In genomic region chr2:62784341-62784740, GRCh38 we compare ENCODE assay signal across 34 cellular contexts.
"Had no signal": no experiment of that assay in that cellular context is flagged by ENCODE, and none has a peak within 500 bp of the region (broad histone marks: within the 10 kb centered on the region; RNA-seq: fewer than 3 reads in every experiment).

No MANE protein-coding gene starts in this region.

- H3K4me1 ChIP-seq: ascending aorta had no signal

- FAIRE-seq: astrocyte, bronchial epithelial cell had no signal

- ATAC-seq: activated naive CD4-positive, alpha-beta T cell treated with anti-CD3 and anti-CD28 coated beads, Interleukin-2, amount 50 U/mL, for 72 hours; activated naive CD8-positive, alpha-beta T cell treated with anti-CD3 and anti-CD28 coated beads, Interleukin-2, amount 50 U/mL, for 24 hours; activated T-cell treated with anti-CD3 and anti-CD28 coated beads, Interleukin-2, amount 50 U/mL, for 4 hours; activated T-cell treated with anti-CD3 and anti-CD28 coated beads, Interleukin-2, amount 50 U/mL, for 72 hours; activated T-helper 17 cell treated with anti-CD3 and anti-CD28 coated beads, Interleukin-2, amount 50 U/mL, for 72 hours; body of pancreas had no signal

- DNase-seq: activated effector memory CD4-positive, alpha-beta T cell treated with anti-CD3 and anti-CD28 coated beads, Interleukin-2, amount 50 U/mL, for 16 hours; activated effector memory CD4-positive, alpha-beta T cell treated with Interleukin-2 at 50 U/mL for 16 hours; activated gamma-delta T cell; activated gamma-delta T cell treated with Interleukin-2 at 50 U/mL for 16 hours; activated naive CD4-positive, alpha-beta T cell; activated naive CD4-positive, alpha-beta T cell treated with anti-CD3 and anti-CD28 coated beads for 36 hours; activated naive CD4-positive, alpha-beta T cell treated with anti-CD3 and anti-CD28 coated beads, Interleukin-2, amount 10 ng/mL, durations not matched to agents 7 days and 5 days; activated naive CD4-positive, alpha-beta T cell treated with anti-CD3 and anti-CD28 coated beads, Interleukin-2, amount 50 U/mL, for 16 hours; activated naive CD4-positive, alpha-beta T cell treated with Interleukin-2 at 50 U/mL for 16 hours; activated naive CD8-positive, alpha-beta T cell treated with anti-CD3 and anti-CD28 coated beads for 36 hours; activated naive CD8-positive, alpha-beta T cell treated with anti-CD3 and anti-CD28 coated beads, Interleukin-2, amount 10 ng/mL, durations not matched to agents 7 days and 5 days; activated naive CD8-positive, alpha-beta T cell treated with anti-CD3 and anti-CD28 coated beads, Interleukin-2, amount 50 U/mL, for 24 hours; activated T-cell treated with anti-CD3 and anti-CD28 coated beads for 4 hours; activated T-cell treated with anti-CD3 and anti-CD28 coated beads, Interleukin-2, amount 50 U/mL, for 1 hour; activated T-cell treated with anti-CD3 and anti-CD28 coated beads, Interleukin-2, amount 50 U/mL, for 24 hours; activated T-cell treated with anti-CD3 and anti-CD28 coated beads, Interleukin-2, amount 50 U/mL, for 4 hours; activated T-cell treated with anti-CD3 and anti-CD28 coated beads, Interleukin-2, amount 50 U/mL, for 48 hours; activated T-cell treated with anti-CD3 and anti-CD28 coated beads, Interleukin-2, amount 50 U/mL, for 72 hours; adrenal gland; amniotic stem cell; amygdala; aorta; body of pancreas; brain microvascular endothelial cell; caudate nucleus; central memory CD4-positive, alpha-beta T cell; cerebellar nuclear complex had no signal

- H3K4me3 ChIP-seq: adrenal gland, ascending aorta, body of pancreas, breast epithelium, cardiac muscle cell had no signal

- H3K36me3 ChIP-seq: adrenal gland, ascending aorta, brain microvascular endothelial cell, breast epithelium, cardiac muscle cell had no signal

- H3K9me3 ChIP-seq: adrenal gland, ascending aorta, body of pancreas, breast epithelium had no signal

- H3K27me3 ChIP-seq: adrenal gland, ascending aorta, body of pancreas, brain microvascular endothelial cell, breast epithelium, cardiac muscle cell had no signal

- H3K27ac ChIP-seq: ascending aorta, body of pancreas, brain microvascular endothelial cell, breast epithelium, cardiac muscle cell had no signal
